Comparison of ENCODE assay signal across 8 cellular contexts in the genomic region with DNA sequence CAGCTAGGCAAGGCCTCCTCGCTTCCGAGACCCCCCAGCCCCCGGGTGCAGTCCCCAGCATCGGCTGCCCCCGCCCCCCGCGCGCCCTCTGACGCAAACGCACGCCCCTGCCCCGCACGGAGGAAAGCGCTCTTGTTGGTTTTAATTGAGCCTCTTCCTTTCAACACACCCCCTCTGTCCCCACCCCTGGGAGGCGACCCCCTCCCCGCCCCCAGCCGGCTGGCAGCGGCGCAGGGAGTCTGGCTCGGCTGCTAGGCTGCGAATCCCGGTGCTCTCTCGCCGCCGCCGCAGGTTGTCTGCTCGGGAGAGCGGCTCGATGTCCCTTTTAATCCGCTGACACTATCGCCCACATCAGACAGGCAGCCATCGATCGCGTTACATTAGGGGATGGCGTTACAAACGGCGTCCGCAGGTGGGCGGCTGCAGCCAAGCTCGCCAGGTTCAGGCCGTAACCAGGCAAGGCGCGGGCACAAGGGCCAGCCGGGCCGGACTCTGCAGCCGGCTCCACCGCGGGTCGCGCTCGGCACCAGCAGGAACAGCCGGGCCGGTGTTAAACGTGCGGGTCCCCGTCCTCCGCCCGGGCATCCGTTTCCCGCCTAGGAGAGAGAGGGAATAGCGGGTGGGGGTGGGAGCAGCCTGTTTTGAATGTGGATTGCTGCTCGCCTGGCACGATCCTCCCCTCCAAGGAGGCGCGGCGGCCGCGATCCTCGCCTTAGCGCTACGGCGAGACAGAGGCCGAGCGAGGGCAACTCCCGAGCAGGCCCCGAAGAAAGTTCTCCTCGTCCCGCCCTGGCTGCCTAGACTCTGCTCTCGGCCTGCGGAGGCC. TPM values are rescaled to one million over a fixed set of nuclear protein-coding genes. Genes with fewer than 3 reads are reported as not detected.
DNase-seq lines count a peak whose midpoint lies in the region; ATAC-seq, FAIRE-seq and TF ChIP-seq lines count a peak whose summit lies in the region.

No MANE protein-coding gene starts in this region.

- CTCF ChIA-PET in GM12878 (lab: Yijun Ruan, JAX) = interaction anchor here (0.6 to 1.7 kb wide), 4 partner anchors 27 to 349 kb away, joined by 3 to 5 read pairs (median 4); no protein-coding TSS in a partner anchor

- H3K27ac ChIP-seq in GM12878 (ENCODE audit: control insufficient read depth, insufficient read depth) (no peak overlapping the region), stomach smooth muscle (ENCODE audit: low read length) (peak overlapping the region; percentile 94)

- TF ChIP-seq POLR2A in GM12878 (IDR thresholded peaks at IDR 0.05; ENCODE audit: low read depth, low read length) = no peak

- no peak for TF ChIP-seq EP300 in GM12878 (IDR thresholded peaks at IDR 0.05; ENCODE audit: borderline replicate concordance in 1 of 2, control insufficient read depth in 1 of 2, low read depth in 2 of 2, low read length in 2 of 2)

- intact Hi-C loops in GM12878 (cut with micrococcal nuclease; ENCODE audit: unreplicated experiment) = loop anchor here (1.0 to 2.0 kb wide), 2 partner anchors 41 to 335 kb away; no protein-coding TSS in a partner anchor
- intact Hi-C loops in posterior vena cava (cut with DNase I) = loop anchor here in 1 of 2 donors (10.0 kb wide), 1 partner anchor 495 kb away; no protein-coding TSS in a partner anchor

- H3K36me3 ChIP-seq in GM12878 (ENCODE audit: control insufficient read depth in 2 of 2, insufficient read depth in 2 of 2, low read length in 1 of 2) = no peaks in the 10 kb centered on the region
- no peaks in the 10 kb centered on the region for H3K36me3 ChIP-seq in stomach smooth muscle (ENCODE audit: control insufficient read depth in 2 of 2, insufficient read depth in 2 of 2, low read length in 2 of 2)

- H3K4me3 ChIP-seq in GM12878 = peak overlapping the region; percentile 64; the same call in 1 of the 2 replicates
- H3K4me3 ChIP-seq in stomach smooth muscle (ENCODE audit: low read length in 2 of 2) = peak overlapping the region; percentile 92 to 99

- no peaks in the 10 kb centered on the region for H3K79me2 ChIP-seq in GM12878 (ENCODE audit: control insufficient read depth, insufficient read depth, low read length)

- H3K4me1 ChIP-seq in GM12878 (ENCODE audit: control insufficient read depth, insufficient read depth, low read length) (peaks cover 18% of the 10 kb centered on the region), stomach smooth muscle (ENCODE audit: control insufficient read depth, insufficient read depth, low read length) (peaks cover 24% of the 10 kb centered on the region)

- H3K9ac ChIP-seq in GM12878 (ENCODE audit: control insufficient read depth, insufficient read depth, low read length) (no peak overlapping the region), stomach smooth muscle (ENCODE audit: low read length in 2 of 2) (peak overlapping the region; percentile 78 to 92)

- in situ Hi-C loops in GM12878 (cut with MboI) = loop anchor here (5.0 to 25.0 kb wide), 2 partner anchors 333 to 1108 kb away; no protein-coding TSS in a partner anchor

- WGBS in GM12878 (ENCODE audit: insufficient coverage, insufficient replicate concordance, low lambda C conversion rate, missing lambda C conversion rate) = 21% methylated on average over 65 of the region's 80 CpGs

- ATAC-seq in GM12878 (peak; percentile 39), HG03097 (IDR thresholded peaks at IDR 0.05; ENCODE audit: low FRiP score, unreplicated experiment) (no peak)

- SMC1A ChIA-PET in GM12878 (lab: Charles Lee; ENCODE audit: uncharacterized antibody, unreplicated experiment) = no interaction called here

- POLR2A ChIA-PET in GM12878 (lab: Charles Lee) = interaction anchor here (1.5 kb wide), 1 partner anchor 17 kb away, joined by 4 read pairs; no protein-coding TSS in a partner anchor

- H2AFZ ChIP-seq in GM12878 (ENCODE audit: control insufficient read depth, low read depth, low read length) = peak overlapping the region; percentile 68

- H3K9me3 ChIP-seq in GM12878 (replicated peaks; ENCODE audit: control insufficient read depth, insufficient read depth, low read length) = no peaks in the 10 kb centered on the region
- no peaks in the 10 kb centered on the region for H3K9me3 ChIP-seq in stomach smooth muscle (ENCODE audit: control insufficient read depth in 2 of 2, low read length in 2 of 2)

- no peak for TF ChIP-seq RAD21 in GM12878 (IDR thresholded peaks at IDR 0.05; ENCODE audit: insufficient read depth, low read depth, low read length)

- RAD21 ChIA-PET in GM12878 (lab: Charles Lee; ENCODE audit: unreplicated experiment) = interaction anchor here (1.1 kb wide), 1 partner anchor 221 kb away, joined by 4 read pairs; no protein-coding TSS in a partner anchor

- DNase-seq in EH (ENCODE audit: low read depth) = peak; percentile 60
- DNase-seq in Kasumi-1 (lab: John Stamatoyannopoulos, UW) = peak; percentile 42 to 57
- DNase-seq in GM12878 (ENCODE audit: low read depth, low spot score) = no peak
- peak; percentile 55 for DNase-seq in kidney glomerular epithelial cell (lab: John Stamatoyannopoulos, UW)
- no peak for DNase-seq in posterior vena cava (ENCODE audit: low spot score)
- DNase-seq in LoVo (ENCODE audit: low spot score) = no peak

- H3K27me3 ChIP-seq in GM12878 (replicated peaks in 1 of 2; ENCODE audit: control insufficient read depth in 2 of 2, insufficient read depth in 2 of 2, low read length in 1 of 2) = peaks cover 9 to 36% of the 10 kb centered on the region in 2 experiments
- H3K27me3 ChIP-seq in stomach smooth muscle (ENCODE audit: control insufficient read depth in 1 of 2, insufficient read depth in 2 of 2, low read length in 2 of 2) = peaks cover 0 to 4% of the 10 kb centered on the region in 2 donors

- H3K4me2 ChIP-seq in GM12878 (ENCODE audit: control insufficient read depth, insufficient read depth) = peak overlapping the region; percentile 98

- FAIRE-seq in GM12878 (lab: Jason Lieb, UNC) = no peak

- no TSS peak for BruUV-seq in GM12878 (replicated peaks; lab: Mats Ljungman, UMichigan)

- TF ChIP-seq CTCF in GM12878 (IDR thresholded peaks at IDR 0.05 in 2 of 3, conservative IDR thresholded peaks at IDR 0.05 in 1 of 3; ENCODE audit: control insufficient read depth in 2 of 3, extremely low read depth in 1 of 3, insufficient read depth in 1 of 3, low read depth in 3 of 3, low read length in 3 of 3) = no peak

- no peaks in the 10 kb centered on the region for H4K20me1 ChIP-seq in GM12878 (ENCODE audit: control insufficient read depth, insufficient read depth)

RNA-seq across cellular contexts. Expression of a gene that starts 1.2 kb away (rescaled TPM):
- total RNA-seq in GM12878 (2013; cell fraction: nucleolus; rRNA removed) = 9.3 and 9.9 TPM in 2 replicates
- total RNA-seq in GM12878 (2014; rRNA removed) (0.38 and 0.85 TPM in 2 replicates), GM12878 (2014; rRNA removed; fragmentation: Illumina TruSeq; extraction: Trizol) (0.18 and 0.27 TPM in 2 replicates), GM12878 (2021) (0.19 and 0.62 TPM in 2 replicates), posterior vena cava (10 to 100 TPM; 19.7 to 25.6 TPM)
- polyA plus RNA-seq in GM12878 (2011; ENCODE audit: low read depth) = not detected
- polyA plus RNA-seq in GM12878 (2011; rRNA removed) (0.23 and 0.30 TPM in 2 replicates), GM12878 (2014; fragmentation: Illumina TruSeq; extraction: Trizol) (0.18 TPM in 1 of 2 replicates, not detected in the other), GM12878 (2014; fragmentation: Nextera tagmentation; extraction: Ambion mirVana) (under 1 TPM; 0.26 to 0.31 TPM), GM12878 (2014; rRNA removed) (0.11 and 0.27 TPM in 2 replicates), GM12878 (2016; fragmentation: Nextera tagmentation; extraction: Ambion mirVana) (under 1 TPM; 0.11 to 0.50 TPM)
- polyA plus RNA-seq in GM12878 (2011; cell fraction: cytosol; rRNA removed) = 0.10 TPM in 1 of 2 replicates, not detected in the other
- 0.19 TPM in 1 of 2 replicates, not detected in the other for polyA plus RNA-seq in GM12878 (2011; cell fraction: nucleus; rRNA removed)
- polyA plus RNA-seq in GM12878 (2012) = 0.27 TPM in 1 of 2 replicates, not detected in the other
- polyA minus RNA-seq in GM12878 (2011; rRNA and poly(A)+ RNA removed) = 0.07 and 0.21 TPM in 2 replicates
- not detected in 2 replicates for polyA minus RNA-seq in GM12878 (2011; cell fraction: cytosol; rRNA and poly(A)+ RNA removed)
- polyA minus RNA-seq in GM12878 (2011; cell fraction: nucleus; rRNA and poly(A)+ RNA removed) = 0.38 TPM in 1 of 2 replicates, not detected in the other

RNA-seq across cellular contexts. Expression of a gene that starts 3.2 kb away (rescaled TPM):
- total RNA-seq in GM12878 (2013; cell fraction: nucleolus; rRNA removed) = not detected in 2 replicates
- 0.22 and 0.79 TPM in 2 replicates for total RNA-seq in GM12878 (2014; rRNA removed)
- total RNA-seq in GM12878 (2014; rRNA removed; fragmentation: Illumina TruSeq; extraction: Trizol) = not detected in 2 replicates
- total RNA-seq in GM12878 (2021) = 0.32 and 0.36 TPM in 2 replicates
- not detected for polyA plus RNA-seq in GM12878 (2011; ENCODE audit: low read depth)
- polyA plus RNA-seq in GM12878 (2011; rRNA removed) = 0.06 TPM in 1 of 2 replicates, not detected in the other
- polyA plus RNA-seq in GM12878 (2011; cell fraction: cytosol; rRNA removed) = 0.09 and 0.10 TPM in 2 replicates
- polyA plus RNA-seq in GM12878 (2011; cell fraction: nucleus; rRNA removed) = 0.25 and 0.28 TPM in 2 replicates
- polyA plus RNA-seq in GM12878 (2012) = not detected in 2 replicates
- polyA plus RNA-seq in GM12878 (2014; fragmentation: Illumina TruSeq; extraction: Trizol) = not detected in 2 replicates
- under 1 TPM in 1 of 2 experiments, not detected in 1; 0.04 TPM for polyA plus RNA-seq in GM12878 (2014; fragmentation: Nextera tagmentation; extraction: Ambion mirVana)
- not detected in 2 replicates for polyA plus RNA-seq in GM12878 (2014; rRNA removed)
- not detected for polyA plus RNA-seq in GM12878 (2016; fragmentation: Nextera tagmentation; extraction: Ambion mirVana)
- polyA minus RNA-seq in GM12878 (2011; rRNA and poly(A)+ RNA removed) = 0.10 TPM in 1 of 2 replicates, not detected in the other
- polyA minus RNA-seq in GM12878 (2011; cell fraction: cytosol; rRNA and poly(A)+ RNA removed) = 0.94 and 1.1 TPM in 2 replicates
- polyA minus RNA-seq in GM12878 (2011; cell fraction: nucleus; rRNA and poly(A)+ RNA removed) = 0.38 TPM in 1 of 2 replicates, not detected in the other
- total RNA-seq in posterior vena cava = 10 to 100 TPM; 31.5 to 41.7 TPM

Comparison
In these comparisons a context has a peak if more than half of its experiments do, and no peak if none do; other contexts are left out.
1. DNase-seq: peak in EH (single experiment), Kasumi-1 (2 of 2) and kidney glomerular epithelial cell (single experiment); none in GM12878 (single experiment), posterior vena cava (single experiment) and LoVo (single experiment).
2. RNA of a gene that starts 3.2 kb away (total RNA-seq): 31.5 to 41.7 TPM in posterior vena cava; 0.22 to 0.79 TPM in GM12878; every median in the first group is over 10 times any median in the second.